15 cellular contexts compared by ENCODE assay signal in genomic region chr5:168423971-168424370, GRCh38.
DNase-seq lines count a peak whose midpoint lies in the region; ATAC-seq and TF ChIP-seq lines count a peak whose summit lies in the region.
"Had no signal": no experiment of that assay in that cellular context is flagged by ENCODE, and none has a peak within 500 bp of the region (broad histone marks: within the 10 kb centered on the region; RNA-seq: fewer than 3 reads in every experiment).

No MANE protein-coding gene starts in this region.

- H3K36me3 ChIP-seq in SK-N-SH (replicated peaks in 1 of 2; ENCODE audit: control insufficient read depth in 1 of 2, insufficient read depth in 2 of 2, low read length in 1 of 2) = peaks cover 0 to 6% of the 10 kb centered on the region in 2 experiments
- H3K36me3 ChIP-seq in endocrine pancreas (ENCODE audit: control insufficient read depth, insufficient read depth, low read length) = peaks cover 1% of the 10 kb centered on the region
- H3K36me3 ChIP-seq in right lobe of liver = no peaks in the 10 kb centered on the region

- no peaks in the 10 kb centered on the region for H3K79me2 ChIP-seq in SK-N-SH (ENCODE audit: insufficient read depth)

- CTCF ChIA-PET in SK-N-SH (lab: Yijun Ruan, JAX) = no interaction called here

- H3K9ac ChIP-seq in SK-N-SH (no peak overlapping the region), endocrine pancreas (ENCODE audit: control insufficient read depth, insufficient read depth, low read length) (peak overlapping the region; percentile 36)

- H3K4me2 ChIP-seq in SK-N-SH = peak overlapping the region; percentile 39; the same call in 1 of the 2 replicates

- no peak overlapping the region for H2AFZ ChIP-seq in SK-N-SH (ENCODE audit: low read depth)

- H3K27ac ChIP-seq in SK-N-SH (ENCODE audit: low read depth in 2 of 2, low read length in 1 of 2) (peak overlapping the region in 1 of 2 experiments; percentile 76; a peak in 2 of 4 replicates), right lobe of liver (peak overlapping the region in 1 of 3 donors; percentile 18)
- H3K27ac ChIP-seq: 22Rv1 had no signal

- no peak for ATAC-seq in SK-N-SH treated with all-trans-retinoic acid at 6 μM for 48 hours
- peak; percentile 44 to 74 (median 64) for ATAC-seq in right lobe of liver
- ATAC-seq in HG02759 (IDR thresholded peaks at IDR 0.05; ENCODE audit: unreplicated experiment) = no peak

- no peaks in the 10 kb centered on the region for H3K27me3 ChIP-seq in SK-N-SH (ENCODE audit: insufficient read depth)
- H3K27me3 ChIP-seq in endocrine pancreas (ENCODE audit: control insufficient read depth, insufficient read depth, low read length) = no peaks in the 10 kb centered on the region
- H3K27me3 ChIP-seq in right lobe of liver = no peaks in the 10 kb centered on the region

- H3K9me3 ChIP-seq in SK-N-SH (no peaks in the 10 kb centered on the region), endocrine pancreas (ENCODE audit: control insufficient read depth, low read length) (no peaks in the 10 kb centered on the region), right lobe of liver (no peaks in the 10 kb centered on the region)
- H3K9me3 ChIP-seq: HAP-1 had no signal

- no peak for TF ChIP-seq RAD21 in SK-N-SH (IDR thresholded peaks at IDR 0.05; ENCODE audit: low read length)

- TF ChIP-seq EP300 in SK-N-SH (IDR thresholded peaks at IDR 0.05; ENCODE audit: borderline replicate concordance in 1 of 2, low read depth in 1 of 2, low read length in 1 of 2) = no peak

- no peak for DNase-seq in SK-N-SH
- DNase-seq in right lobe of liver = no peak
- DNase-seq in HK-2 (ENCODE audit: unreplicated experiment) = no peak
- DNase-seq in NCI-H1436 treated with DMSO at 0.1 percent for 48 hours (lab: John Stamatoyannopoulos, UW) = no peak
- DNase-seq in cerebellar nuclear complex (lab: John Stamatoyannopoulos, UW) = no peak
- DNase-seq: ACHN; CD4-positive, alpha-beta T cell; DMS153; DND-41; GDM1 had no signal

- no peak for TF ChIP-seq POLR2A in right lobe of liver (IDR thresholded peaks at IDR 0.05)

- H3K9me2 ChIP-seq in SK-N-SH = no peaks in the 10 kb centered on the region

- no peaks in the 10 kb centered on the region for H4K20me1 ChIP-seq in SK-N-SH (ENCODE audit: insufficient read depth)

- POLR2A ChIA-PET in SK-N-SH (lab: Yijun Ruan, JAX) = no interaction called here

- WGBS in SK-N-SH (ENCODE audit: low lambda C conversion rate) = 94% methylated on average over 3 of the region's 4 CpGs
- WGBS in right lobe of liver (ENCODE audit: insufficient coverage, low coverage, low lambda C conversion rate, missing lambda C conversion rate) = 30% methylated on average over 1 of the region's 4 CpGs

- TF ChIP-seq CTCF in SK-N-SH (IDR thresholded peaks at IDR 0.05) (no peak), right lobe of liver (IDR thresholded peaks at IDR 0.05) (no peak)

- no peak overlapping the region for H3K4me3 ChIP-seq in SK-N-SH (ENCODE audit: low read depth in 2 of 2, low read length in 1 of 2)
- H3K4me3 ChIP-seq in endocrine pancreas (ENCODE audit: control insufficient read depth, insufficient read depth, low read length) = no peak overlapping the region
- H3K4me3 ChIP-seq in right lobe of liver = no peak overlapping the region
- H3K4me3 ChIP-seq: HAP-1 had no signal

- H3K4me1 ChIP-seq in SK-N-SH (ENCODE audit: control insufficient read depth in 1 of 2, insufficient read depth in 2 of 2, low read depth in 1 of 2, low read length in 1 of 2) = peaks cover 0 to 12% of the 10 kb centered on the region in 2 experiments; a peak in 1 of 4 replicates
- no peaks in the 10 kb centered on the region for H3K4me1 ChIP-seq in endocrine pancreas (ENCODE audit: control insufficient read depth, insufficient read depth, low read length)
- peaks cover 0 to 10% (median 4%) of the 10 kb centered on the region in 4 donors for H3K4me1 ChIP-seq in right lobe of liver
- H3K4me1 ChIP-seq: HAP-1 had no signal

- H3F3A ChIP-seq in SK-N-SH (replicated peaks; ENCODE audit: insufficient read depth) = no peaks in the 10 kb centered on the region

- intact Hi-C loops in right lobe of liver (cut with DNase I) = no loop called here

TF ChIP-seq in SK-N-SH, 30 proteins besides CTCF, POLR2A, EP300 and RAD21:
- TF ChIP-seq JUND (IDR thresholded peaks at IDR 0.05) (no peak), FOSL2 (IDR thresholded peaks at IDR 0.05; ENCODE audit: borderline replicate concordance, low read depth) (no peak)

TF ChIP-seq in SK-N-SH treated with all-trans-retinoic acid at 6 μM for 48 hours, 23 proteins besides CTCF, POLR2A, EP300 and RAD21:
- TF ChIP-seq, protein P1, sequence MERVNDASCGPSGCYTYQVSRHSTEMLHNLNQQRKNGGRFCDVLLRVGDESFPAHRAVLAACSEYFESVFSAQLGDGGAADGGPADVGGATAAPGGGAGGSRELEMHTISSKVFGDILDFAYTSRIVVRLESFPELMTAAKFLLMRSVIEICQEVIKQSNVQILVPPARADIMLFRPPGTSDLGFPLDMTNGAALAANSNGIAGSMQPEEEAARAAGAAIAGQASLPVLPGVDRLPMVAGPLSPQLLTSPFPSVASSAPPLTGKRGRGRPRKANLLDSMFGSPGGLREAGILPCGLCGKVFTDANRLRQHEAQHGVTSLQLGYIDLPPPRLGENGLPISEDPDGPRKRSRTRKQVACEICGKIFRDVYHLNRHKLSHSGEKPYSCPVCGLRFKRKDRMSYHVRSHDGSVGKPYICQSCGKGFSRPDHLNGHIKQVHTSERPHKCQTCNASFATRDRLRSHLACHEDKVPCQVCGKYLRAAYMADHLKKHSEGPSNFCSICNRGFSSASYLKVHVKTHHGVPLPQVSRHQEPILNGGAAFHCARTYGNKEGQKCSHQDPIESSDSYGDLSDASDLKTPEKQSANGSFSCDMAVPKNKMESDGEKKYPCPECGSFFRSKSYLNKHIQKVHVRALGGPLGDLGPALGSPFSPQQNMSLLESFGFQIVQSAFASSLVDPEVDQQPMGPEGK (CRISPR knock-in tag; IDR thresholded peaks at IDR 0.05; ENCODE audit: borderline replicate concordance) = no peak
- TF ChIP-seq ZNF70 (CRISPR knock-in tag; IDR thresholded peaks at IDR 0.05) (no peak), OSR1 (CRISPR knock-in tag; IDR thresholded peaks at IDR 0.05) (no peak), TCF4 (CRISPR knock-in tag; IDR thresholded peaks at IDR 0.05; ENCODE audit: borderline replicate concordance) (no peak)

Comparison
In these comparisons a context has a peak if more than half of its experiments do, and no peak if none do; other contexts are left out.
1. ATAC-seq: peak in right lobe of liver (4 of 4); none in SK-N-SH treated with all-trans-retinoic acid at 6 μM for 48 hours (single experiment) and HG02759 (single experiment).